In the genomic region with DNA sequence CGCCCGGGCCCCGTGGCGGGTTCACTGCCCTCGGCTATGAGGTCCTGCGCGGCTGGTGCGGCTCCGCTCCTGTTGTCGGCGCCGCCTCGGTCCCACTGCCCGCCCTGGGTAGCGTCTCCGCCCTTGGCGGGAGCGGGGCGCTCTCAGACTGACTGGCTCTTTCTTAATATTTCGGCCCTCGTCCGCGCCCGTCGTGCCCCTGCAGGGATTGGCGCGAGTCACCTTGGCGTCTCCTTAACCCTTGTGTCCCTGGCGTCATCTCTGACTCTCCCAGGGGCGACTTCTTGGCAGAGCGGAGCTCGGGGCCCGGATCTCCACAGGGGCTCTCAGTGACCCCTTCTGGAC, we compare ENCODE assay signal across 1 cellular context.
TF ChIP-seq lines count a peak whose summit lies in the region.

No MANE protein-coding gene starts in this region.

TF ChIP-seq in HepG2, 621 proteins besides CTCF, POLR2A, EP300 and RAD21 (continued from another document):
- TF ChIP-seq, protein P1, sequence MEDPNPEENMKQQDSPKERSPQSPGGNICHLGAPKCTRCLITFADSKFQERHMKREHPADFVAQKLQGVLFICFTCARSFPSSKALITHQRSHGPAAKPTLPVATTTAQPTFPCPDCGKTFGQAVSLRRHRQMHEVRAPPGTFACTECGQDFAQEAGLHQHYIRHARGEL (CRISPR knock-in tag; IDR thresholded peaks at IDR 0.05) = peak; percentile 30; the same call in 1 of the 2 replicates
- 0 out of 2 replicates have a peak, but pooled peaks have one; percentile 2 for TF ChIP-seq ZNF317 (CRISPR knock-in tag; IDR thresholded peaks at IDR 0.05)
- TF ChIP-seq ZBTB21 (CRISPR knock-in tag; IDR thresholded peaks at IDR 0.05) = no peak
- TF ChIP-seq NR2F1 (CRISPR knock-in tag; IDR thresholded peaks at IDR 0.05) = no peak
- TF ChIP-seq TAF1 (CRISPR knock-in tag; IDR thresholded peaks at IDR 0.05) = peak; percentile 35
- TF ChIP-seq FOSL2 (CRISPR knock-in tag; IDR thresholded peaks at IDR 0.05) = peak; percentile 12; the same call in 1 of the 2 replicates
- TF ChIP-seq IKZF1 (IDR thresholded peaks at IDR 0.05) = no peak
- TF ChIP-seq, protein P2, sequence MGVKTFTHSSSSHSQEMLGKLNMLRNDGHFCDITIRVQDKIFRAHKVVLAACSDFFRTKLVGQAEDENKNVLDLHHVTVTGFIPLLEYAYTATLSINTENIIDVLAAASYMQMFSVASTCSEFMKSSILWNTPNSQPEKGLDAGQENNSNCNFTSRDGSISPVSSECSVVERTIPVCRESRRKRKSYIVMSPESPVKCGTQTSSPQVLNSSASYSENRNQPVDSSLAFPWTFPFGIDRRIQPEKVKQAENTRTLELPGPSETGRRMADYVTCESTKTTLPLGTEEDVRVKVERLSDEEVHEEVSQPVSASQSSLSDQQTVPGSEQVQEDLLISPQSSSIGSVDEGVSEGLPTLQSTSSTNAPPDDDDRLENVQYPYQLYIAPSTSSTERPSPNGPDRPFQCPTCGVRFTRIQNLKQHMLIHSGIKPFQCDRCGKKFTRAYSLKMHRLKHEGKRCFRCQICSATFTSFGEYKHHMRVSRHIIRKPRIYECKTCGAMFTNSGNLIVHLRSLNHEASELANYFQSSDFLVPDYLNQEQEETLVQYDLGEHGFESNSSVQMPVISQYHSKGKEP (CRISPR knock-in tag; IDR thresholded peaks at IDR 0.05) = 0 out of 2 replicates have a peak, but pooled peaks have one; percentile 73
- TF ChIP-seq DMAP1 (CRISPR knock-in tag; IDR thresholded peaks at IDR 0.05) = peak; percentile 11; the same call in 1 of the 2 replicates
- no peak for TF ChIP-seq SP4 (CRISPR knock-in tag; IDR thresholded peaks at IDR 0.05)
- TF ChIP-seq PHF8 (CRISPR knock-in tag; IDR thresholded peaks at IDR 0.05) = peak; percentile 29; the same call in 1 of the 2 replicates
- TF ChIP-seq, protein P3, sequence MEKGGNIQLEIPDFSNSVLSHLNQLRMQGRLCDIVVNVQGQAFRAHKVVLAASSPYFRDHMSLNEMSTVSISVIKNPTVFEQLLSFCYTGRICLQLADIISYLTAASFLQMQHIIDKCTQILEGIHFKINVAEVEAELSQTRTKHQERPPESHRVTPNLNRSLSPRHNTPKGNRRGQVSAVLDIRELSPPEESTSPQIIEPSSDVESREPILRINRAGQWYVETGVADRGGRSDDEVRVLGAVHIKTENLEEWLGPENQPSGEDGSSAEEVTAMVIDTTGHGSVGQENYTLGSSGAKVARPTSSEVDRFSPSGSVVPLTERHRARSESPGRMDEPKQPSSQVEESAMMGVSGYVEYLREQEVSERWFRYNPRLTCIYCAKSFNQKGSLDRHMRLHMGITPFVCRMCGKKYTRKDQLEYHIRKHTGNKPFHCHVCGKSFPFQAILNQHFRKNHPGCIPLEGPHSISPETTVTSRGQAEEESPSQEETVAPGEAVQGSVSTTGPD (CRISPR knock-in tag; IDR thresholded peaks at IDR 0.05) = 0 out of 2 replicates have a peak, but pooled peaks have one; percentile 31
- peak; percentile 79; the same call in 1 of the 2 replicates for TF ChIP-seq SNAI1 (CRISPR knock-in tag; IDR thresholded peaks at IDR 0.05; ENCODE audit: borderline replicate concordance)
- no peak for TF ChIP-seq ZFP82 (CRISPR knock-in tag; IDR thresholded peaks at IDR 0.05; ENCODE audit: borderline replicate concordance)
